Comparison of ENCODE assay signal across 9 cellular contexts in the genomic region with DNA sequence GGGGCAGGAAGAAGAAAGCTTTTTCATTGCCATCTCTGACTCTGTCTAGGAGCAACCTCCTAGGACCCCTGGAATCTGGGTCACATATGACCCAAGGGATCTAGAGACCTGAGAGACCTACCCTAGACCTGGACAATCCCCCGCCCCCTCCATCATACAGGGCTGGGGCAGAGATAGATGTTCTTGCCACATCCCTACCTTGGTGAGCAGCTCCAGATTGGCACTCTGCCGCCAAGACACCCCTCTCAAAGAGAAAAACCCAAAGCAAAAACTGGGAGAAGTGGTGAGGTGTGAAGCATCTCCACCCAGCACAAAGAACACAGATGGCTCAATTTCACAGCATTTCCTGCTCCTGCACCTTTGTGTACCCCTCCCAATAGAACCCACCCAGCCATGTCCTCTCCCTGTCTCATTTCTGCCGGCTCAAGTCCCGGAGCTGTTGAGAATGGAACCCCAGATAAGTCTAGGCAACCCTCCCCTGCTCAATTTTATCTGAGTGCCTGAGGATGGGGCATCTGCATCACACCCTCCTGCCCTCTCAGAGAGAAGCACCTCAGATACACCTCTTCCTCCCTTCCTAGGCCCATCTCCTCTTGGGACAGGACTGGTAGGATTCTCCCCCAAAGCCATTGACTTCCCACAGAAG. TPM values are rescaled to one million over a fixed set of nuclear protein-coding genes. Genes with fewer than 3 reads are reported as not detected.
DNase-seq lines count a peak whose midpoint lies in the region; ATAC-seq, FAIRE-seq and TF ChIP-seq lines count a peak whose summit lies in the region.
"Had no signal": no experiment of that assay in that cellular context is flagged by ENCODE, and none has a peak within 500 bp of the region (broad histone marks: within the 10 kb centered on the region; RNA-seq: fewer than 3 reads in every experiment).

No MANE protein-coding gene starts in this region.

- peak overlapping the region; percentile 99 for H3K27ac Mint-ChIP-seq in activated CD4-positive, alpha-beta T cell treated with anti-CD3 and anti-CD28 coated beads for 36 hours

- POLR2A ChIA-PET in activated CD4-positive, alpha-beta T cell treated with anti-CD3 and anti-CD28 coated beads for 36 hours (lab: Charles Lee) = interaction anchor here (0.6 to 1.0 kb wide), 3 partner anchors 17 to 352 kb away, joined by 3 read pairs; partner anchors contain the start of gene DDX59

- ATAC-seq in activated CD4-positive, alpha-beta T cell treated with anti-CD3 and anti-CD28 coated beads for 36 hours = no peak

- H3K36me3 ChIP-seq in kidney (ENCODE audit: control insufficient read depth in 1 of 2, insufficient read depth in 2 of 2, low read length in 2 of 2) (no peaks in the 10 kb centered on the region), stomach smooth muscle (ENCODE audit: control insufficient read depth in 2 of 2, insufficient read depth in 2 of 2, low read length in 2 of 2) (no peaks in the 10 kb centered on the region)

- no peak overlapping the region for H3K9ac ChIP-seq in kidney (ENCODE audit: low read length in 2 of 2)
- H3K9ac ChIP-seq in stomach smooth muscle (ENCODE audit: low read length in 2 of 2) = peak overlapping the region; percentile 29 to 31

- peaks cover 80% of the 10 kb centered on the region for H3K4me1 Mint-ChIP-seq in activated CD4-positive, alpha-beta T cell treated with anti-CD3 and anti-CD28 coated beads for 36 hours

- CTCF ChIA-PET in activated CD4-positive, alpha-beta T cell treated with anti-CD3 and anti-CD28 coated beads for 36 hours (lab: Charles Lee) = interaction anchor here (0.6 to 2.0 kb wide), 9 partner anchors 10 to 400 kb away, joined by 3 to 13 read pairs (median 4); no protein-coding TSS in a partner anchor

- no peaks in the 10 kb centered on the region for H3K9me3 ChIP-seq in kidney (ENCODE audit: control insufficient read depth in 1 of 2, low read length in 2 of 2)
- H3K9me3 ChIP-seq in stomach smooth muscle (ENCODE audit: control insufficient read depth in 2 of 2, low read length in 2 of 2) = no peaks in the 10 kb centered on the region

- intact Hi-C loops in activated CD4-positive, alpha-beta T cell treated with anti-CD3 and anti-CD28 coated beads for 36 hours (cut with DNase I, micrococcal nuclease) = loop anchor here (1.0 to 10.0 kb wide), 4 partner anchors 43 to 618 kb away; partner anchors contain the start of gene CAMSAP2 (in 1 of the 2)
- intact Hi-C loops in kidney (cut with DNase I) = no loop called here

- H3K4me3 Mint-ChIP-seq in activated CD4-positive, alpha-beta T cell treated with anti-CD3 and anti-CD28 coated beads for 36 hours = peak overlapping the region; percentile 99

- no peaks in the 10 kb centered on the region for H3K9me3 Mint-ChIP-seq in activated CD4-positive, alpha-beta T cell treated with anti-CD3 and anti-CD28 coated beads for 36 hours (ENCODE audit: low read depth)

- DNase-seq in activated CD4-positive, alpha-beta T cell treated with anti-CD3 and anti-CD28 coated beads for 36 hours = peak; percentile 35
- DNase-seq in activated CD4-positive, alpha-beta T cell treated with anti-CD3 and anti-CD28 coated beads for 4 hours = no peak
- peak; percentile 34 to 43 for DNase-seq in activated T-cell treated with anti-CD3 and anti-CD28 coated beads, Interleukin-2, amount 50 U/mL, for 48 hours
- DNase-seq in kidney = peak; percentile 38
- no peak for DNase-seq in HT-29 (ENCODE audit: low spot score)
- DNase-seq in NCI-H345 treated with DMSO at 0.1 percent for 48 hours (lab: John Stamatoyannopoulos, UW; ENCODE audit: unreplicated experiment) = no peak
- no peak for DNase-seq in foreskin melanocyte
- DNase-seq: NCI-H226 had no signal

- H3K4me1 ChIP-seq in kidney (ENCODE audit: control insufficient read depth in 1 of 2, insufficient read depth in 1 of 2, low read depth in 1 of 2, low read length in 2 of 2) (peaks cover 7 to 13% of the 10 kb centered on the region in 2 donors), stomach smooth muscle (ENCODE audit: control insufficient read depth, insufficient read depth, low read length) (peaks cover 33% of the 10 kb centered on the region)

- no peaks in the 10 kb centered on the region for H3K27me3 Mint-ChIP-seq in activated CD4-positive, alpha-beta T cell treated with anti-CD3 and anti-CD28 coated beads for 36 hours

- H3K27ac ChIP-seq in kidney (ENCODE audit: low read depth in 2 of 2, low read length in 2 of 2) (no peak overlapping the region), stomach smooth muscle (ENCODE audit: low read length) (no peak overlapping the region)

- peaks cover 18% of the 10 kb centered on the region for H3K36me3 Mint-ChIP-seq in activated CD4-positive, alpha-beta T cell treated with anti-CD3 and anti-CD28 coated beads for 36 hours (ENCODE audit: low read depth)

- H3K27me3 ChIP-seq in stomach smooth muscle (ENCODE audit: control insufficient read depth in 1 of 2, insufficient read depth in 2 of 2, low read length in 2 of 2) = no peaks in the 10 kb centered on the region

- no peak for TF ChIP-seq CTCF in kidney (IDR thresholded peaks at IDR 0.05; ENCODE audit: borderline replicate concordance, extremely low read depth, insufficient read depth)

- no peak for FAIRE-seq in kidney (lab: Jason Lieb, UNC)

- H3K4me3 ChIP-seq in kidney (ENCODE audit: low read length in 2 of 2) (peak overlapping the region in 1 of 2 donors; percentile 19), stomach smooth muscle (ENCODE audit: low read length in 2 of 2) (peak overlapping the region; percentile 59 to 68)

RNA-seq across cellular contexts. Expression of gene KIF21B, which starts 1.2 kb away (rescaled TPM):
- 10 to 100 TPM; 62.8 to 67.1 TPM for total RNA-seq in activated CD4-positive, alpha-beta T cell treated with anti-CD3 and anti-CD28 coated beads for 36 hours
- 5.6 TPM for total RNA-seq in kidney
- polyA plus RNA-seq in kidney (ENCODE audit: insufficient read depth, low read depth, low replicate concordance) = 0.19 TPM
- 3.8 and 4.8 TPM in 2 replicates for total RNA-seq in HT-29 (2014; rRNA removed; shearing (Covaris generic))

Comparison
In these comparisons a context has a peak if more than half of its experiments do, and no peak if none do; other contexts are left out.
1. DNase-seq: peak in activated CD4-positive, alpha-beta T cell treated with anti-CD3 and anti-CD28 coated beads for 36 hours (single experiment), activated T-cell treated with anti-CD3 and anti-CD28 coated beads, Interleukin-2, amount 50 U/mL, for 48 hours (2 of 2) and kidney (single experiment); none in activated CD4-positive, alpha-beta T cell treated with anti-CD3 and anti-CD28 coated beads for 4 hours (0 of 2), HT-29 (single experiment), NCI-H345 treated with DMSO at 0.1 percent for 48 hours (single experiment) and foreskin melanocyte (single experiment).
2. H3K9ac ChIP-seq: peak in stomach smooth muscle (2 of 2); none in kidney (0 of 2).